In the genomic region with DNA sequence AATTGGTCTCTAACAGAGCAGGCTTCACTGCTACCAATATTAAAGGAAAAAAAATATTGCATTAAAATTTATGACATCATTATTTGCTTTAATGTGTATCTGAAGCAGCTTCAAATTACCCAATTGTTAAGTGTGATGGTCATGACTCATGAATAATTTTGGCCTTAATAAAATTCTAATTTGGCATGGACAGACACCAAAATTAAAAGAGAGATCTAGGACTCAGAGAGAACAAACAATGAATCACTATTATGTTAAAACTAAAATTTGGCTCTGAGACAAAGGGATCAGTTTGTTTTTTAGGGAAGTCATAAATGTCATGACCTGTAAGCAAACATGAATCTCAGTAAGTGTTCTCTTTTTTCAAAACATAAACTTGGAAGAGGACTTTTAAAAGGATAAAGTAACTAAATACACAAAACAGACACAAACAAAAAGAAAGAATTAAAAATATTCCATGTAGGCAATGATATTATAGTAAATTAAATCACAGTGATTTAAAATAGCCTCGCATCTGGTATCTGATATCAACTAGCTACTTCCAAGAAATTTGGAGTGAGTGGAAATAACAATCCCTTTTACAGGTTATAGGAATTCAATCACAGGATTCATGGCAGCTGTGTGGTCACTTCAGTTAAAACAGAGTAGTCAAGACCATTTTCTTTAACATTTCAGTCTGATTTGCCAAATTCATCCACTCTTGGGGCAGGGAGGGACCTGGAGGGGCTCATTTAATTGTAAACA, we compare ENCODE assay signal across 1 cellular context.
TF ChIP-seq lines count a peak whose summit lies in the region.

No MANE protein-coding gene starts in this region.

TF ChIP-seq in GM23338, 12 proteins besides CTCF, POLR2A, EP300 and RAD21 (continued from another document):
- TF ChIP-seq ZNF462 (CRISPR knock-in tag; IDR thresholded peaks at IDR 0.05) (no peak), STAT1 (IDR thresholded peaks at IDR 0.05; ENCODE audit: unreplicated experiment) (no peak), EZH2phosphoT487 (IDR thresholded peaks at IDR 0.05; ENCODE audit: unreplicated experiment) (no peak), POLR2AphosphoS5 (IDR thresholded peaks at IDR 0.05; ENCODE audit: low read depth) (no peak), JUNB (IDR thresholded peaks at IDR 0.05; ENCODE audit: unreplicated experiment) (no peak), ZNF331 (CRISPR knock-in tag; IDR thresholded peaks at IDR 0.05; ENCODE audit: low read depth) (no peak), ETS1 (IDR thresholded peaks at IDR 0.05) (no peak), CREB1 (CRISPR knock-in tag; IDR thresholded peaks at IDR 0.05; ENCODE audit: low read depth) (no peak)
TF ChIP-seq in GM23338: peak in this region for 0.
